In the genomic region with DNA sequence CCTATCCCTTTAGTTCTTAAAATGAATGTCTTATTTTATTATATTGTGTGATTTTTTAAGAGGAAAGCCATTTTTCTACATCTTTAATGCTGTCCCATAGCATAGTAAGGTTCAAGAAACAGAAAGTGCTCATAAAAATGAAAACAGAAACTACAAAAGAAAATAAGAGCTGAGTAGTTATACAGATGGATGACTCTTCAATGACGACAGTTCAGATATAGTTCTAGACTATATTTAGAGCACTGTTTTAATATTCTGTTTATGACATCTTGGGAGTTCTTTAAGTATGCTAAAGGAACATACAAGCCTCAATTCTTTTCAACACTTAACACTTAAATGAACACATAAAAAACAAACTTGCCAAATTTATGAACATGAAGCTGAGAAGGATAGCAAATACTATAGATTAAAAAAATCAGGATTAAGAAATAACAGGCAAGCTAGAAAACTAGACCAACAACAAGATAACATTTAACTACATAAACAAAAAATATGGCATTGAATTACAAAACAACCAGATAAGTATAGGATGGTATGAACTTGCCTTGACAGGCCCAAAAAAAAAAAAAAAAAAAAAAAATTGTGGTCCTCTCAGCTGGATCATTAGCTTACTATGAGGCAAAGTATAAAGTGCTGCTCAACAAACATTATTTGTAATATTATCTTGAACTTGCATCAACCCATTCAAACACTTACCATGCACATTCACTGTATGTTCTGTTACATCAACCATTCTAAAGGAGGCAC, we compare ENCODE assay signal across 10 cellular contexts.
DNase-seq lines count a peak whose midpoint lies in the region; ATAC-seq, FAIRE-seq and TF ChIP-seq lines count a peak whose summit lies in the region.
"Had no signal": no experiment of that assay in that cellular context is flagged by ENCODE, and none has a peak within 500 bp of the region (broad histone marks: within the 10 kb centered on the region; RNA-seq: fewer than 3 reads in every experiment).

No MANE protein-coding gene starts in this region.

- no TSS peak for BruUV-seq in Calu3 (replicated peaks; lab: Mats Ljungman, UMichigan)

- H3K36me3 Mint-ChIP-seq in Calu3 (ENCODE audit: insufficient read depth, unreplicated experiment) = peaks cover 5% of the 10 kb centered on the region

- CTCF ChIA-PET in Calu3 (lab: Charles Lee) = no interaction called here

- no peaks in the 10 kb centered on the region for H3K27me3 Mint-ChIP-seq in Calu3 (ENCODE audit: unreplicated experiment)

- H3K27ac Mint-ChIP-seq in Calu3 (ENCODE audit: unreplicated experiment) = no peak overlapping the region

- H3K4me1 Mint-ChIP-seq in Calu3 (ENCODE audit: low read depth, unreplicated experiment) = no peaks in the 10 kb centered on the region

- intact Hi-C loops in Calu3 (cut with micrococcal nuclease; ENCODE audit: unreplicated experiment) = no loop called here

- peak; percentile 91 for ATAC-seq in GM18909 (IDR thresholded peaks at IDR 0.05; ENCODE audit: poor library complexity, unreplicated experiment)
- ATAC-seq in GM21619 (IDR thresholded peaks at IDR 0.05; ENCODE audit: unreplicated experiment) = peak; percentile 93
- ATAC-seq in HG03139 (IDR thresholded peaks at IDR 0.05; ENCODE audit: unreplicated experiment) = peak; percentile 72

- no peak overlapping the region for H3K4me3 Mint-ChIP-seq in Calu3 (ENCODE audit: low read depth, unreplicated experiment)

- DNase-seq in HT-29 (ENCODE audit: low spot score) (no peak), cerebellum (ENCODE audit: low spot score) (no peak), Calu3 (no peak)
- DNase-seq: effector memory CD4-positive, alpha-beta T cell; NCI-H526 treated with DMSO at 0.1 percent for 48 hours; T-helper 2 cell had no signal

- H3K9me3 Mint-ChIP-seq in Calu3 (ENCODE audit: low read depth, unreplicated experiment) = no peaks in the 10 kb centered on the region

- FAIRE-seq in islet of Langerhans (lab: Jason Lieb, UNC) = peak; percentile 58

- no peak for TF ChIP-seq CTCF in Calu3 (IDR thresholded peaks at IDR 0.05; ENCODE audit: unreplicated experiment)
